Comparison of ENCODE assay signal across 28 cellular contexts in the genomic region with DNA sequence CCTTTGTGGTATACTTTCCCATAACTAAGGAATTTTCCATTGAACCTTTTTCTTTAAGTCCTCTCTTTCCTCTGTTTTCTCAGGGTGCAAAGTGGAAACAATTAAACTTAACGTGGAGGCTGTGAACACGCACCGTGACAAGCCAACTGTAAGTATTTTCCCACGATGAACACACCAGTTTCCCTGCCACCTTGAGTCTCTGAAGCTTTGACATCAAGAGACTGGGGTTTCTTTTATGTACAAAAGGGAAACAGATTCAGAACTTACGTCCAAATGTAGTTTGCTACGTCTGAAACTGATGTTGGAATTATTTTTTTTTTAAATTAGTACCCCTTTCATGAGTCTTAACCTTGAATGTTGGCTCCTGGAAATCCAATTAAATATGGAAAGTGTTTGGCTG. TPM values are rescaled to one million over a fixed set of nuclear protein-coding genes. Genes with fewer than 3 reads are reported as not detected.
DNase-seq lines count a peak whose midpoint lies in the region; ATAC-seq and TF ChIP-seq lines count a peak whose summit lies in the region.
"Had no signal": no experiment of that assay in that cellular context is flagged by ENCODE, and none has a peak within 500 bp of the region (broad histone marks: within the 10 kb centered on the region; RNA-seq: fewer than 3 reads in every experiment).

No MANE protein-coding gene starts in this region.

- no peaks in the 10 kb centered on the region for H4K20me1 ChIP-seq in BLaER1 treated with 17β-estradiol and CSF1 and Interleukin-3, amounts not matched to agents 10 nM and 100 nM

- no peaks in the 10 kb centered on the region for H3K36me3 ChIP-seq in BLaER1 treated with 17β-estradiol and CSF1 and Interleukin-3, amounts not matched to agents 10 nM and 100 nM
- H3K36me3 ChIP-seq in KOPT-K1 (ENCODE audit: insufficient read depth, low read length), result no peaks in the 10 kb centered on the region
- peaks cover 0 to 75% (median 0%) of the 10 kb centered on the region in 3 donors for H3K36me3 ChIP-seq in Peyer's patch
- H3K36me3 ChIP-seq: HAP-1 had no signal

- H3K36me3 Mint-ChIP-seq in activated naive CD4-positive, alpha-beta T cell treated with anti-CD3 and anti-CD28 coated beads, Interleukin-2, amount 10 ng/mL, durations not matched to agents 7 days and 5 days, result peaks cover 8% of the 10 kb centered on the region
- peaks cover 5 to 7% of the 10 kb centered on the region in 2 donors for H3K36me3 Mint-ChIP-seq in activated naive CD4-positive, alpha-beta T cell treated with anti-CD3 and anti-CD28 coated beads, Interleukin-2, amount 50 U/mL, for 72 hours
- peaks cover 0 to 7% (median 5%) of the 10 kb centered on the region in 3 donors for H3K36me3 Mint-ChIP-seq in naive thymus-derived CD8-positive, alpha-beta T cell

- POLR2A ChIA-PET in naive thymus-derived CD8-positive, alpha-beta T cell (lab: Charles Lee), result interaction anchor here (0.9 to 2.0 kb wide), 5 partner anchors 11 to 212 kb away, joined by 3 to 14 read pairs (median 4); a partner anchor contains a TSS

- no peak overlapping the region for H3K4me3 Mint-ChIP-seq in activated naive CD4-positive, alpha-beta T cell treated with anti-CD3 and anti-CD28 coated beads, Interleukin-2, amount 10 ng/mL, durations not matched to agents 7 days and 5 days
- H3K4me3 Mint-ChIP-seq in naive thymus-derived CD8-positive, alpha-beta T cell, result peak overlapping the region; percentile 48 to 79 (median 64)
- H3K4me3 Mint-ChIP-seq: CD4-positive, CD25-positive, alpha-beta regulatory T cell; HFFc6 had no signal

- H3K27ac ChIP-seq in BLaER1 treated with 17β-estradiol and CSF1 and Interleukin-3, amounts not matched to agents 10 nM and 100 nM, result no peak overlapping the region
- H3K27ac ChIP-seq in KOPT-K1 (ENCODE audit: low read depth, low read length, poor library complexity, severe bottlenecking) (peak overlapping the region; percentile 10), Peyer's patch (no peak overlapping the region)
- H3K27ac ChIP-seq: KMS-11 had no signal

- no peak for DNase-seq in activated naive CD4-positive, alpha-beta T cell treated with anti-CD3 and anti-CD28 coated beads, Interleukin-2, amount 10 ng/mL, durations not matched to agents 7 days and 5 days
- no peak for DNase-seq in activated naive CD4-positive, alpha-beta T cell treated with anti-CD3 and anti-CD28 coated beads, Interleukin-2, amount 50 U/mL, for 72 hours (ENCODE audit: low spot score in 2 of 2)
- DNase-seq in naive thymus-derived CD8-positive, alpha-beta T cell, result peak in 7 of 10 donors; percentile 26 to 75 (median 44)
- DNase-seq in NCI-H526 treated with DMSO at 0.1 percent for 48 hours (lab: John Stamatoyannopoulos, UW), result no peak
- no peak for DNase-seq in HUDEP-2 (lab: John Stamatoyannopoulos, UW; ENCODE audit: unreplicated experiment in 76 of 76)
- DNase-seq in Peyer's patch, result no peak
- DNase-seq: 8988T, ACHN, COR-L47, DMS53, GOT3, HFFc6, IMR-90, NCI-H1092, NCI-H1417 treated with DMSO at 0.1 percent for 48 hours, NCI-H1694 treated with DMSO at 0.1 percent for 48 hours, NCI-H2081, NCI-H2227 treated with DMSO at 0.1 percent for 48 hours, NCI-H69, SHP77 treated with DMSO at 0.1 percent for 48 hours had no signal

- no peak for ATAC-seq in activated naive CD4-positive, alpha-beta T cell treated with anti-CD3 and anti-CD28 coated beads, Interleukin-2, amount 50 U/mL, for 72 hours
- peak; percentile 81 to 88 for ATAC-seq in naive thymus-derived CD8-positive, alpha-beta T cell
- ATAC-seq: GM12878 had no signal

- H3K9me3 Mint-ChIP-seq in activated naive CD4-positive, alpha-beta T cell treated with anti-CD3 and anti-CD28 coated beads, Interleukin-2, amount 10 ng/mL, durations not matched to agents 7 days and 5 days, result no peaks in the 10 kb centered on the region
- no peaks in the 10 kb centered on the region for H3K9me3 Mint-ChIP-seq in activated naive CD4-positive, alpha-beta T cell treated with anti-CD3 and anti-CD28 coated beads, Interleukin-2, amount 50 U/mL, for 72 hours
- no peaks in the 10 kb centered on the region for H3K9me3 Mint-ChIP-seq in naive thymus-derived CD8-positive, alpha-beta T cell
- H3K9me3 Mint-ChIP-seq: HFFc6 had no signal

- no peaks in the 10 kb centered on the region for H3K9me3 ChIP-seq in BLaER1 treated with 17β-estradiol and CSF1 and Interleukin-3, amounts not matched to agents 10 nM and 100 nM (replicated peaks in 1 of 11)
- H3K9me3 ChIP-seq in KOPT-K1 (ENCODE audit: insufficient read depth, low read length, poor library complexity, severe bottlenecking) (no peaks in the 10 kb centered on the region), Peyer's patch (no peaks in the 10 kb centered on the region)
- H3K9me3 ChIP-seq: HAP-1 had no signal

- H3K4me1 ChIP-seq in BLaER1 treated with 17β-estradiol and CSF1 and Interleukin-3, amounts not matched to agents 10 nM and 100 nM, result peaks cover 8 to 16% (median 12%) of the 10 kb centered on the region in 10 experiments; a peak in 18 of 20 replicates
- peaks cover 0 to 7% (median 0%) of the 10 kb centered on the region in 4 donors for H3K4me1 ChIP-seq in Peyer's patch

- no peak for TF ChIP-seq CTCF in Peyer's patch (IDR thresholded peaks at IDR 0.05)

- CTCF ChIA-PET in activated naive CD4-positive, alpha-beta T cell treated with anti-CD3 and anti-CD28 coated beads, Interleukin-2, amount 10 ng/mL, durations not matched to agents 7 days and 5 days (lab: Charles Lee), result interaction anchor here (0.7 to 4.5 kb wide), 6 partner anchors 9 to 25 kb away, joined by 3 to 17 read pairs (median 9); a partner anchor contains a TSS

- no peak overlapping the region for H3K9ac ChIP-seq in BLaER1 treated with 17β-estradiol and CSF1 and Interleukin-3, amounts not matched to agents 10 nM and 100 nM
- H3K9ac ChIP-seq: KMS-11 had no signal

- H3K27ac Mint-ChIP-seq in activated naive CD4-positive, alpha-beta T cell treated with anti-CD3 and anti-CD28 coated beads, Interleukin-2, amount 10 ng/mL, durations not matched to agents 7 days and 5 days, result peak overlapping the region; percentile 81
- H3K27ac Mint-ChIP-seq in activated naive CD4-positive, alpha-beta T cell treated with anti-CD3 and anti-CD28 coated beads, Interleukin-2, amount 50 U/mL, for 72 hours, result peak overlapping the region in 1 of 2 donors; percentile 36
- H3K27ac Mint-ChIP-seq in naive thymus-derived CD8-positive, alpha-beta T cell, result peak overlapping the region; percentile 72 to 95 (median 90)
- H3K27ac Mint-ChIP-seq: HFFc6 had no signal

- no peaks in the 10 kb centered on the region for H3K27me3 ChIP-seq in BLaER1 treated with 17β-estradiol and CSF1 and Interleukin-3, amounts not matched to agents 10 nM and 100 nM
- H3K27me3 ChIP-seq in Peyer's patch, result no peaks in the 10 kb centered on the region

- no peak for TF ChIP-seq POLR2A in Peyer's patch (IDR thresholded peaks at IDR 0.05)

- H3K4me1 Mint-ChIP-seq in activated naive CD4-positive, alpha-beta T cell treated with anti-CD3 and anti-CD28 coated beads, Interleukin-2, amount 10 ng/mL, durations not matched to agents 7 days and 5 days, result peaks cover 46% of the 10 kb centered on the region
- peaks cover 20 to 46% (median 42%) of the 10 kb centered on the region in 4 donors for H3K4me1 Mint-ChIP-seq in naive thymus-derived CD8-positive, alpha-beta T cell

- peaks cover 12% of the 10 kb centered on the region for H3K27me3 Mint-ChIP-seq in activated naive CD4-positive, alpha-beta T cell treated with anti-CD3 and anti-CD28 coated beads, Interleukin-2, amount 10 ng/mL, durations not matched to agents 7 days and 5 days
- H3K27me3 Mint-ChIP-seq in naive thymus-derived CD8-positive, alpha-beta T cell, result no peaks in the 10 kb centered on the region

- H3K4me3 ChIP-seq in BLaER1 treated with 17β-estradiol and CSF1 and Interleukin-3, amounts not matched to agents 10 nM and 100 nM, result no peak overlapping the region
- H3K4me3 ChIP-seq in Peyer's patch, result no peak overlapping the region
- H3K4me3 ChIP-seq: GM12878, HAP-1 had no signal

- H3K4me2 ChIP-seq in BLaER1 treated with 17β-estradiol and CSF1 and Interleukin-3, amounts not matched to agents 10 nM and 100 nM, result peak overlapping the region; percentile 25 to 61 (median 35); a peak in 12 of 22 replicates
- H3K4me2 ChIP-seq: KMS-11 had no signal

RNA-seq across cellular contexts. Expression of a gene that starts 17.2 kb away (rescaled TPM):
- 1 to 10 TPM; 8.3 to 8.9 TPM for total RNA-seq in activated naive CD4-positive, alpha-beta T cell treated with anti-CD3 and anti-CD28 coated beads, Interleukin-2, amount 50 U/mL, for 72 hours
- 1 to 10 TPM in 1 of 2 experiments, under 1 TPM in 1; 0.44 to 1.6 TPM for total RNA-seq in naive thymus-derived CD8-positive, alpha-beta T cell
- under 1 TPM in 1 of 3 donors, not detected in 2; 0.32 TPM for polyA plus RNA-seq in naive thymus-derived CD8-positive, alpha-beta T cell
- 10 to 100 TPM in 1 of 4 donors, 1 to 10 TPM in 2, not detected in 1; 5.3 to 18.1 (median 8.6) TPM for total RNA-seq in Peyer's patch
- total RNA-seq: IMR-90, NCI-H460 had no signal
- polyA plus RNA-seq: BJ; CD4-positive, CD25-positive, alpha-beta regulatory T cell; IMR-90 had no signal

RNA-seq across cellular contexts. Expression of a gene that starts 18.4 kb away (rescaled TPM):
- 1 to 10 TPM; 3.8 to 6.9 TPM for total RNA-seq in activated naive CD4-positive, alpha-beta T cell treated with anti-CD3 and anti-CD28 coated beads, Interleukin-2, amount 50 U/mL, for 72 hours
- total RNA-seq in naive thymus-derived CD8-positive, alpha-beta T cell, result 1 to 10 TPM; 4.7 to 6.5 TPM
- polyA plus RNA-seq in naive thymus-derived CD8-positive, alpha-beta T cell, result 1 to 10 TPM; 1.0 to 1.3 (median 1.1) TPM
- total RNA-seq in Peyer's patch, result 100 to 1,000 TPM in 2 of 4 donors, 10 to 100 TPM in 2; 44.6 to 150 (median 116) TPM

RNA-seq across cellular contexts. Expression of a gene that starts 20.4 kb away (rescaled TPM):
- 10 to 100 TPM in 1 of 2 donors, 1 to 10 TPM in 1; 6.6 to 23.4 TPM for total RNA-seq in activated naive CD4-positive, alpha-beta T cell treated with anti-CD3 and anti-CD28 coated beads, Interleukin-2, amount 50 U/mL, for 72 hours
- 10 to 100 TPM; 11.5 to 12.0 TPM for total RNA-seq in naive thymus-derived CD8-positive, alpha-beta T cell
- 1 to 10 TPM in 1 of 3 donors, under 1 TPM in 2; 0.70 to 1.3 (median 0.90) TPM for polyA plus RNA-seq in naive thymus-derived CD8-positive, alpha-beta T cell
- total RNA-seq in Peyer's patch, result 10 to 100 TPM in 2 of 4 donors, 1 to 10 TPM in 2; 7.4 to 12.7 (median 10.2) TPM

RNA-seq across cellular contexts. Expression of a gene that starts 32.6 kb away (rescaled TPM):
- not detected for total RNA-seq in activated naive CD4-positive, alpha-beta T cell treated with anti-CD3 and anti-CD28 coated beads, Interleukin-2, amount 50 U/mL, for 72 hours
- total RNA-seq in naive thymus-derived CD8-positive, alpha-beta T cell, result not detected
- polyA plus RNA-seq in naive thymus-derived CD8-positive, alpha-beta T cell, result not detected
- total RNA-seq in Peyer's patch, result 1 to 10 TPM in 2 of 4 donors, under 1 TPM in 1, not detected in 1; 0.67 to 2.6 (median 1.2) TPM
- total RNA-seq: CD4-positive, CD25-positive, alpha-beta regulatory T cell; HFFc6; IMR-90; NCI-H460 had no signal
- polyA plus RNA-seq: BJ; CD4-positive, CD25-positive, alpha-beta regulatory T cell; GM12878; IMR-90 had no signal

RNA-seq across cellular contexts. Expression of a gene that starts 38.9 kb away (rescaled TPM):
- under 1 TPM in 1 of 2 donors, not detected in 1; 0.06 TPM for total RNA-seq in activated naive CD4-positive, alpha-beta T cell treated with anti-CD3 and anti-CD28 coated beads, Interleukin-2, amount 50 U/mL, for 72 hours
- total RNA-seq in naive thymus-derived CD8-positive, alpha-beta T cell, result under 1 TPM; 0.14 to 0.16 TPM
- not detected for polyA plus RNA-seq in naive thymus-derived CD8-positive, alpha-beta T cell
- 10 to 100 TPM in 3 of 4 donors, 1 to 10 TPM in 1; 4.1 to 72.3 (median 56.7) TPM for total RNA-seq in Peyer's patch
- total RNA-seq: NCI-H460 had no signal
- polyA plus RNA-seq: BJ; CD4-positive, CD25-positive, alpha-beta regulatory T cell had no signal

Comparison
In these comparisons a context has a peak if more than half of its experiments do, and no peak if none do; other contexts are left out.
1. DNase-seq: peak in naive thymus-derived CD8-positive, alpha-beta T cell (7 of 10); none in activated naive CD4-positive, alpha-beta T cell treated with anti-CD3 and anti-CD28 coated beads, Interleukin-2, amount 10 ng/mL, durations not matched to agents 7 days and 5 days (single experiment), activated naive CD4-positive, alpha-beta T cell treated with anti-CD3 and anti-CD28 coated beads, Interleukin-2, amount 50 U/mL, for 72 hours (0 of 2), NCI-H526 treated with DMSO at 0.1 percent for 48 hours (single experiment), HUDEP-2 (0 of 76) and Peyer's patch (0 of 3).
2. ATAC-seq: peak in naive thymus-derived CD8-positive, alpha-beta T cell (2 of 2); none in activated naive CD4-positive, alpha-beta T cell treated with anti-CD3 and anti-CD28 coated beads, Interleukin-2, amount 50 U/mL, for 72 hours (0 of 2).
3. RNA of a gene that starts 18.4 kb away (total RNA-seq): 44.6 to 150 TPM in Peyer's patch; 3.8 to 6.9 TPM in activated naive CD4-positive, alpha-beta T cell treated with anti-CD3 and anti-CD28 coated beads, Interleukin-2, amount 50 U/mL, for 72 hours and 4.7 to 6.5 TPM in naive thymus-derived CD8-positive, alpha-beta T cell; every median in the first group is over 4 times any median in the second.